ENCODE assay signal across 5 cellular contexts in genomic region chr1:160894368-160895135, GRCh38. TPM values are rescaled to one million over a fixed set of nuclear protein-coding genes. Genes with fewer than 3 reads are reported as not detected.
"Had no signal": no experiment of that assay in that cellular context is flagged by ENCODE, and none has a peak within 500 bp of the region (broad histone marks: within the 10 kb centered on the region; RNA-seq: fewer than 3 reads in every experiment).

No MANE protein-coding gene starts in this region.

RNA-seq across cellular contexts. Expression of gene ITLN1, which starts 9.6 kb away (rescaled TPM):
- total RNA-seq: HepG2, HT-29, HT1080, IMR-90 had no signal
- polyA plus RNA-seq: HepG2, IgD-negative memory B cell, IMR-90 had no signal

RNA-seq across cellular contexts. Expression of gene CD244, which starts 31.9 kb away (rescaled TPM):
- total RNA-seq: HT-29, HT1080, IMR-90 had no signal
- polyA plus RNA-seq: HepG2, IMR-90 had no signal
